In genomic region chr5:101018299-101018698, GRCh38 we compare ENCODE assay signal across 21 cellular contexts.
"Had no signal": no experiment of that assay in that cellular context is flagged by ENCODE, and none has a peak within 500 bp of the region (broad histone marks: within the 10 kb centered on the region; RNA-seq: fewer than 3 reads in every experiment).

No MANE protein-coding gene starts in this region.

- ATAC-seq: activated CD8-positive, alpha-beta T cell treated with anti-CD3 and anti-CD28 coated beads for 36 hours; activated T-cell treated with anti-CD3 and anti-CD28 coated beads, Interleukin-2, amount 50 U/mL, for 4 hours; lower lobe of right lung; right cardiac atrium; upper lobe of right lung; WTC11 had no signal

- FAIRE-seq: endothelial cell of umbilical vein had no signal

- H3K27me3 Mint-ChIP-seq: activated naive CD4-positive, alpha-beta T cell treated with anti-CD3 and anti-CD28 coated beads, Interleukin-2, amount 50 U/mL, for 24 hours; progenitor cell of endocrine pancreas had no signal

- H3K4me3 ChIP-seq: adrenal gland, lower lobe of right lung, stomach, thoracic aorta, upper lobe of right lung had no signal

- DNase-seq: activated CD4-positive, alpha-beta T cell treated with anti-CD3 and anti-CD28 coated beads for 4 hours; activated CD8-positive, alpha-beta T cell treated with anti-CD3 and anti-CD28 coated beads for 36 hours; activated effector memory CD4-positive, alpha-beta T cell treated with Interleukin-2 at 50 U/mL for 16 hours; activated T-cell treated with anti-CD3 and anti-CD28 coated beads, Interleukin-2, amount 50 U/mL, for 4 hours; adrenal gland; brain microvascular endothelial cell; cortex of kidney; effector CD4-positive, alpha-beta T cell; foreskin fibroblast; kidney glomerular epithelial cell; lower lobe of right lung; right cardiac atrium; stomach; upper lobe of right lung had no signal

- H3K27me3 ChIP-seq: adrenal gland, brain microvascular endothelial cell, stomach, upper lobe of right lung had no signal

- H3K9me3 ChIP-seq: adrenal gland, lower lobe of right lung, stomach, thoracic aorta, upper lobe of right lung had no signal

- H3K27ac ChIP-seq: adrenal gland, brain microvascular endothelial cell, lower lobe of right lung, stomach, thoracic aorta, upper lobe of right lung had no signal

- H3K36me3 Mint-ChIP-seq: activated naive CD4-positive, alpha-beta T cell treated with anti-CD3 and anti-CD28 coated beads, Interleukin-2, amount 50 U/mL, for 24 hours; mesothelial cell of epicardium; WTC11 had no signal

- H3K9me3 Mint-ChIP-seq: activated CD8-positive, alpha-beta T cell treated with anti-CD3 and anti-CD28 coated beads for 36 hours; activated naive CD4-positive, alpha-beta T cell treated with anti-CD3 and anti-CD28 coated beads, Interleukin-2, amount 50 U/mL, for 24 hours; activated T-cell treated with anti-CD3 and anti-CD28 coated beads, Interleukin-2, amount 50 U/mL, for 4 hours had no signal

- H3K36me3 ChIP-seq: adrenal gland, brain microvascular endothelial cell, lower lobe of right lung, stomach, thoracic aorta, upper lobe of right lung had no signal

- H3K27ac Mint-ChIP-seq: activated CD8-positive, alpha-beta T cell treated with anti-CD3 and anti-CD28 coated beads for 36 hours; activated naive CD4-positive, alpha-beta T cell treated with anti-CD3 and anti-CD28 coated beads, Interleukin-2, amount 50 U/mL, for 24 hours; mesothelial cell of epicardium; progenitor cell of endocrine pancreas; T-helper 1 cell treated with Interleukin-12 subunit alpha and Interleukin-12 subunit beta and Interleukin-4 antibody, amounts not matched to agents 30 μg/mL and 1 μg/mL, for 36 hours; WTC11 had no signal

- H3K4me1 Mint-ChIP-seq: activated naive CD4-positive, alpha-beta T cell treated with anti-CD3 and anti-CD28 coated beads, Interleukin-2, amount 50 U/mL, for 24 hours; mesothelial cell of epicardium; WTC11 had no signal

- H3K4me3 Mint-ChIP-seq: activated CD8-positive, alpha-beta T cell treated with anti-CD3 and anti-CD28 coated beads for 36 hours; activated naive CD4-positive, alpha-beta T cell treated with anti-CD3 and anti-CD28 coated beads, Interleukin-2, amount 50 U/mL, for 24 hours; activated T-cell treated with anti-CD3 and anti-CD28 coated beads, Interleukin-2, amount 50 U/mL, for 4 hours; mesothelial cell of epicardium; T-helper 1 cell treated with Interleukin-12 subunit alpha and Interleukin-12 subunit beta and Interleukin-4 antibody, amounts not matched to agents 30 μg/mL and 1 μg/mL, for 36 hours; WTC11 had no signal

- H3K4me1 ChIP-seq: adrenal gland, lower lobe of right lung, stomach, upper lobe of right lung had no signal
